Comparison of ENCODE assay signal across 8 cellular contexts in the genomic region with DNA sequence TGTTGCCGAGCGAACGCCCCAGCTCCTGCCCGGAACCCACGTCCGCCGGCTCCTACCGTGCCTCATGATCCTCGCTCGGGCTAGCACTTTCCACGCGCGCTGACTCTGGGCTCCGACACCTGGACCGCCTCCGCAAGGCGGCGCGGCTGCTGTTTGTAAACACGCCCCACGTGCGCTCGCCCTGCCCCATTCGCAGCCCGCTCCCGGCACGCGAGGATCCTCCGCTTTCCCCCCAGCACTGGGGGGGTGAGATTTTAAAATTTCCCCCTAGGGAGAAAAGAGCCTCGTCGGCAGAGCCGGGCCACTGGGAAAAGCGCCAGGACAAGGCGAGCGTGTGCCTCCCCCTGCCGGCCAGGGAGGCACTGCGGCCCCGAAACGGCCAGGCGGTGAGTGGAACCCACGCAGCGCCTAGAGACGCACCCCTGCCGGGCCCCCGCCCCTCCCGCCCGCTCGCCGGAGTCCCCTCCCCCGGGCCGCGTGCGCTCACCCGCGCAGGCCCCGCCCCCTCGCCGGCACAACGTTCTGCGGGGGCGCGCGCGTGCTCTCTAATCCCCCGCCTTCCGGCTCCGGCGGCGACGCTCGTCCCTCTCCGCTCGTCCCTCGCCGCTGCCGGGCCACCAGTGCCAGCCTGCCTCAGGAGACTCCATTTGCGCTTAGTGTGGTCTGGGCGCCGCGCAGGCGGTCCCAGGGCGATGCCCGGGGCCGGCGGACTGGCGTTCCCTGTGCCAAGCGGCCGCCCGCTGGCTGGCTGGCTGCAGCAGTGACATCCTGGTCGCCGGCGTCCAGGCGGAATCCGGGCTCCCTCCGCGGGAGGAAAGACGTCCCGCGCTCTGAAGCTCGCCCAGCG. TPM values are rescaled to one million over a fixed set of nuclear protein-coding genes. Genes with fewer than 3 reads are reported as not detected.
DNase-seq lines count a peak whose midpoint lies in the region; ATAC-seq and TF ChIP-seq lines count a peak whose summit lies in the region.

TIGD2 (plus strand) TSS at position 548 of the 847 bp plus-strand sequence. CDS start 1,442 bp downstream, outside the sequence.

- H3K27ac ChIP-seq in C4-2B (peak within 1 kb of the TSS; percentile 94), right lobe of liver (peak within 1 kb of the TSS; percentile 83 to 95 (median 92))

- TF ChIP-seq CTCF in C4-2B (conservative IDR thresholded peaks at IDR 0.05) = peak; percentile 86
- TF ChIP-seq CTCF in right lobe of liver (IDR thresholded peaks at IDR 0.05) = peak; percentile 83 to 88 (median 86)

- peaks cover 21% of the 10 kb centered on the region for H3K4me1 Mint-ChIP-seq in dendritic cell treated with granulocyte-macrophage colony-stimulating factor and Interleukin-4, amounts not matched to agents 40 ng/mL and 50 ng/mL, for 4 days (ENCODE audit: low read depth)

- peaks cover 32% of the 10 kb centered on the region for H3K27me3 Mint-ChIP-seq in dendritic cell treated with granulocyte-macrophage colony-stimulating factor and Interleukin-4, amounts not matched to agents 40 ng/mL and 50 ng/mL, for 4 days

- intact Hi-C loops in dendritic cell treated with granulocyte-macrophage colony-stimulating factor and Interleukin-4, amounts not matched to agents 40 ng/mL and 50 ng/mL, for 4 days (cut with micrococcal nuclease) = loop anchor here (2.0 to 10.0 kb wide), 2 partner anchors 194 to 288 kb away; partner anchors contain the start of gene GPRIN3
- intact Hi-C loops in right lobe of liver (cut with DNase I) = no loop called here

- peak; percentile 94 for ATAC-seq in GM19324 (IDR thresholded peaks at IDR 0.05; ENCODE audit: low FRiP score, unreplicated experiment)
- peak; percentile 91 for ATAC-seq in HG03460 (IDR thresholded peaks at IDR 0.05; ENCODE audit: unreplicated experiment)
- ATAC-seq in right lobe of liver = peak; percentile 83 to 95 (median 88)

- WGBS in right lobe of liver (ENCODE audit: insufficient coverage, low coverage, low lambda C conversion rate, missing lambda C conversion rate) = 0% methylated on average over 8 of the region's 101 CpGs

- no peaks in the 10 kb centered on the region for H3K27me3 ChIP-seq in right lobe of liver

- H3K4me1 ChIP-seq in right lobe of liver = peaks cover 0 to 36% (median 13%) of the 10 kb centered on the region in 4 donors

- peaks cover 15% of the 10 kb centered on the region for H3K36me3 Mint-ChIP-seq in dendritic cell treated with granulocyte-macrophage colony-stimulating factor and Interleukin-4, amounts not matched to agents 40 ng/mL and 50 ng/mL, for 4 days (ENCODE audit: low read depth)

- no peaks in the 10 kb centered on the region for H3K9me3 ChIP-seq in right lobe of liver

- H3K4me3 Mint-ChIP-seq in dendritic cell treated with granulocyte-macrophage colony-stimulating factor and Interleukin-4, amounts not matched to agents 40 ng/mL and 50 ng/mL, for 4 days = peak within 1 kb of the TSS; percentile 93

- TF ChIP-seq POLR2A in right lobe of liver (IDR thresholded peaks at IDR 0.05) = peak; percentile 94

- DNase-seq in NCI-H524 (lab: John Stamatoyannopoulos, UW) (peak; percentile 49 to 75), right lobe of liver (peak; percentile 92 to 93 (median 92))
- peak; percentile 87 for DNase-seq in activated CD4-positive, alpha-beta T cell treated with anti-CD3 and anti-CD28 coated beads, Interleukin-2, amount 50 U/mL, for 1 hour
- peak; percentile 86 to 91 for DNase-seq in stimulated activated CD4-positive, alpha-beta T cell treated with anti-CD3 and anti-CD28 coated beads, Interleukin-4, amount 100 ng/mL, for 4 hours

- no peaks in the 10 kb centered on the region for H3K36me3 ChIP-seq in right lobe of liver

- peak within 1 kb of the TSS; percentile 77 to 90 (median 85) for H3K4me3 ChIP-seq in right lobe of liver

- peak within 1 kb of the TSS; percentile 92 for H3K27ac Mint-ChIP-seq in dendritic cell treated with granulocyte-macrophage colony-stimulating factor and Interleukin-4, amounts not matched to agents 40 ng/mL and 50 ng/mL, for 4 days

- no peaks in the 10 kb centered on the region for H3K9me3 Mint-ChIP-seq in dendritic cell treated with granulocyte-macrophage colony-stimulating factor and Interleukin-4, amounts not matched to agents 40 ng/mL and 50 ng/mL, for 4 days

RNA-seq across cellular contexts. Expression of gene TIGD2, which starts in this region (rescaled TPM):
- total RNA-seq in right lobe of liver = 10 to 100 TPM in 5 of 6 experiments, 1 to 10 TPM in 1; 8.5 to 16.8 (median 13.8) TPM

Comparison
In these comparisons a context has a peak if more than half of its experiments do, and no peak if none do; other contexts are left out.
1. Peak in every context shown above with its lines: DNase-seq, ATAC-seq, H3K4me3 ChIP-seq and H3K27ac ChIP-seq.